In genomic region chr6:25889877-25890853, GRCh38 we compare ENCODE assay signal across 9 cellular contexts. TPM values are rescaled to one million over a fixed set of nuclear protein-coding genes. Genes with fewer than 3 reads are reported as not detected.
DNase-seq lines count a peak whose midpoint lies in the region; ATAC-seq and TF ChIP-seq lines count a peak whose summit lies in the region.
"Had no signal": no experiment of that assay in that cellular context is flagged by ENCODE, and none has a peak within 500 bp of the region (broad histone marks: within the 10 kb centered on the region; RNA-seq: fewer than 3 reads in every experiment).

No MANE protein-coding gene starts in this region.

- H3K4me3 Mint-ChIP-seq in naive thymus-derived CD4-positive, alpha-beta T cell = no peak overlapping the region
- H3K4me3 Mint-ChIP-seq: memory B cell had no signal

- intact Hi-C loops in PC-9 (cut with micrococcal nuclease; ENCODE audit: unreplicated experiment) (loop anchor here (1.0 to 2.0 kb wide), 6 partner anchors 113 to 667 kb away; no protein-coding TSS in a partner anchor), vagina (cut with DNase I) (no loop called here)
- intact Hi-C loops in naive thymus-derived CD4-positive, alpha-beta T cell (cut with micrococcal nuclease) = loop anchor here (1.0 kb wide), 4 partner anchors 102 to 667 kb away; no protein-coding TSS in a partner anchor

- H3K27me3 ChIP-seq in Karpas-422 (ENCODE audit: low read length) (no peaks in the 10 kb centered on the region), PC-9 (ENCODE audit: insufficient read depth, low read depth) (no peaks in the 10 kb centered on the region), vagina (no peaks in the 10 kb centered on the region)
- H3K27me3 ChIP-seq in naive thymus-derived CD4-positive, alpha-beta T cell (ENCODE audit: control insufficient read depth in 2 of 2, insufficient read depth in 2 of 2, low read length in 2 of 2) = no peaks in the 10 kb centered on the region

- H3K4me1 ChIP-seq in Karpas-422 (ENCODE audit: low read length) = no peaks in the 10 kb centered on the region
- H3K4me1 ChIP-seq in PC-9 (replicated peaks; ENCODE audit: insufficient read depth) = no peaks in the 10 kb centered on the region
- no peaks in the 10 kb centered on the region for H3K4me1 ChIP-seq in naive thymus-derived CD4-positive, alpha-beta T cell (ENCODE audit: control insufficient read depth in 2 of 2, insufficient read depth in 2 of 2, low read length in 2 of 2)
- H3K4me1 ChIP-seq in vagina = no peaks in the 10 kb centered on the region

- H2AFZ ChIP-seq in Karpas-422 (ENCODE audit: low read length) (no peak overlapping the region), PC-9 (no peak overlapping the region)

- TF ChIP-seq CTCF in PC-9 (conservative IDR thresholded peaks at IDR 0.05) (peak; percentile 72), vagina (IDR thresholded peaks at IDR 0.05) (peak in 1 of 3 experiments; percentile 18)

- DNase-seq in DMS53 (lab: John Stamatoyannopoulos, UW) (peak; percentile 74), Karpas-422 (peak; percentile 45), PC-9 (peak; percentile 42), erythroblast (lab: John Stamatoyannopoulos, UW) (peak; percentile 4 to 50), vagina (ENCODE audit: extremely low spot score in 2 of 2) (no peak)
- DNase-seq in naive thymus-derived CD4-positive, alpha-beta T cell = peak in 3 of 9 donors; percentile 7 to 14 (median 11)
- no peak for DNase-seq in NK-92 treated with Interleukin-12 subunit alpha and Interleukin-12 subunit beta, amount 100 ng/mL, for 24 hours (lab: John Stamatoyannopoulos, UW)

- peak; percentile 44 for ATAC-seq in naive thymus-derived CD4-positive, alpha-beta T cell
- no peak for ATAC-seq in HG03442 (IDR thresholded peaks at IDR 0.05; ENCODE audit: unreplicated experiment)

- H3K9me3 ChIP-seq in Karpas-422 (ENCODE audit: low read length) (no peaks in the 10 kb centered on the region), PC-9 (ENCODE audit: insufficient read depth, low read depth) (0 out of 2 replicates have a peak, but pooled peaks cover 2% of the 10 kb centered on the region), vagina (no peaks in the 10 kb centered on the region)
- no peaks in the 10 kb centered on the region for H3K9me3 ChIP-seq in naive thymus-derived CD4-positive, alpha-beta T cell (ENCODE audit: control insufficient read depth in 2 of 3, low read length in 3 of 3)

- H3K27ac ChIP-seq in Karpas-422 (ENCODE audit: low read length) (no peak overlapping the region), PC-9 (no peak overlapping the region), vagina (no peak overlapping the region)
- H3K27ac ChIP-seq in naive thymus-derived CD4-positive, alpha-beta T cell (ENCODE audit: low read depth, low read length) = no peak overlapping the region

- H3K9me3 Mint-ChIP-seq in naive thymus-derived CD4-positive, alpha-beta T cell = no peaks in the 10 kb centered on the region

- BruUV-seq in PC-9 (replicated peaks; lab: Mats Ljungman, UMichigan) = no TSS peak

- peaks cover 0 to 3% (median 0%) of the 10 kb centered on the region in 5 donors for H3K36me3 Mint-ChIP-seq in naive thymus-derived CD4-positive, alpha-beta T cell
- H3K36me3 Mint-ChIP-seq: memory B cell had no signal

- H3K36me3 ChIP-seq in Karpas-422 (ENCODE audit: insufficient read depth, low read length) = no peaks in the 10 kb centered on the region
- no peaks in the 10 kb centered on the region for H3K36me3 ChIP-seq in PC-9 (ENCODE audit: low read depth)
- no peaks in the 10 kb centered on the region for H3K36me3 ChIP-seq in naive thymus-derived CD4-positive, alpha-beta T cell (ENCODE audit: control insufficient read depth in 2 of 3, insufficient read depth in 3 of 3, low read length in 3 of 3)
- no peaks in the 10 kb centered on the region for H3K36me3 ChIP-seq in vagina

- H3K79me2 ChIP-seq in Karpas-422 (ENCODE audit: low read length) = no peaks in the 10 kb centered on the region
- no peaks in the 10 kb centered on the region for H3K79me2 ChIP-seq in PC-9 (ENCODE audit: low read depth)

- H3K4me1 Mint-ChIP-seq in naive thymus-derived CD4-positive, alpha-beta T cell = peaks cover 0 to 1% (median 0%) of the 10 kb centered on the region in 7 donors
- H3K4me1 Mint-ChIP-seq: memory B cell had no signal

- POLR2A ChIA-PET in PC-9 (lab: Charles Lee; ENCODE audit: unreplicated experiment) = interaction anchor here (0.5 to 0.6 kb wide), 2 partner anchors 62 to 299 kb away, joined by 3 to 9 read pairs; no protein-coding TSS in a partner anchor
- POLR2A ChIA-PET in naive thymus-derived CD4-positive, alpha-beta T cell (lab: Charles Lee) = no interaction called here

- H3F3A ChIP-seq in PC-9 (ENCODE audit: insufficient read depth, low read depth) = no peaks in the 10 kb centered on the region

- CTCF ChIA-PET in PC-9 (lab: Charles Lee) = interaction anchor here (0.7 to 1.0 kb wide), 2 partner anchors 8 to 172 kb away, joined by 3 to 4 read pairs; no protein-coding TSS in a partner anchor
- CTCF ChIA-PET in naive thymus-derived CD4-positive, alpha-beta T cell (lab: Charles Lee) = interaction anchor here (0.6 to 1.7 kb wide), 2 partner anchors 10 to 302 kb away, joined by 4 to 7 read pairs; no protein-coding TSS in a partner anchor

- H3K4me3 ChIP-seq in Karpas-422 (ENCODE audit: low read length) (no peak overlapping the region), PC-9 (no peak overlapping the region), vagina (no peak overlapping the region)
- no peak overlapping the region for H3K4me3 ChIP-seq in naive thymus-derived CD4-positive, alpha-beta T cell (ENCODE audit: low read length)

- H4K20me1 ChIP-seq in Karpas-422 (ENCODE audit: insufficient read depth, low read depth, low read length) = no peaks in the 10 kb centered on the region
- H4K20me1 ChIP-seq in PC-9 (ENCODE audit: insufficient read depth) = no peaks in the 10 kb centered on the region

- peaks cover 0 to 14% (median 3%) of the 10 kb centered on the region in 5 donors for H3K27me3 Mint-ChIP-seq in naive thymus-derived CD4-positive, alpha-beta T cell

- no peak overlapping the region for H3K9ac ChIP-seq in Karpas-422 (ENCODE audit: low read length)

- H3K27ac Mint-ChIP-seq in naive thymus-derived CD4-positive, alpha-beta T cell = peak overlapping the region in 1 of 9 donors; percentile 58
- H3K27ac Mint-ChIP-seq: memory B cell had no signal

- no peak for TF ChIP-seq POLR2A in erythroblast (IDR thresholded peaks at IDR 0.05; ENCODE audit: low read length)
- no peak for TF ChIP-seq POLR2A in vagina (IDR thresholded peaks at IDR 0.05)

- H3K4me2 ChIP-seq in Karpas-422 (ENCODE audit: low read depth, low read length, poor library complexity, severe bottlenecking) (no peak overlapping the region), PC-9 (no peak overlapping the region)

- H3K9me2 ChIP-seq in Karpas-422 (replicated peaks; ENCODE audit: insufficient read depth, low read length) (no peaks in the 10 kb centered on the region), PC-9 (ENCODE audit: insufficient read depth) (no peaks in the 10 kb centered on the region)

RNA-seq across cellular contexts. Expression of gene SLC17A3, which starts 16.1 kb away (rescaled TPM):
- total RNA-seq in Karpas-422 (2014; rRNA removed; shearing (Covaris generic); ENCODE audit: low replicate concordance) = not detected in 2 replicates
- total RNA-seq in PC-9 (2021) (not detected in 2 replicates), vagina (not detected)
- under 1 TPM in 1 of 5 experiments, not detected in 4; 0.36 TPM for total RNA-seq in naive thymus-derived CD4-positive, alpha-beta T cell
- not detected for polyA plus RNA-seq in naive thymus-derived CD4-positive, alpha-beta T cell

RNA-seq across cellular contexts. Expression of gene SLC17A2, which starts 40.3 kb away (rescaled TPM):
- total RNA-seq in Karpas-422 (2014; rRNA removed; shearing (Covaris generic); ENCODE audit: low replicate concordance) = not detected in 2 replicates
- total RNA-seq in PC-9 (2021) = not detected in 2 replicates
- total RNA-seq in naive thymus-derived CD4-positive, alpha-beta T cell = under 1 TPM in 1 of 5 experiments, not detected in 4; 0.15 TPM
- not detected for polyA plus RNA-seq in naive thymus-derived CD4-positive, alpha-beta T cell
- not detected for total RNA-seq in vagina

RNA-seq across cellular contexts. Expression of gene SLC17A1, which starts 58.3 kb away (rescaled TPM):
- total RNA-seq in Karpas-422 (2014; rRNA removed; shearing (Covaris generic); ENCODE audit: low replicate concordance) = not detected in 2 replicates
- total RNA-seq in PC-9 (2021) = not detected in 2 replicates
- not detected for total RNA-seq in naive thymus-derived CD4-positive, alpha-beta T cell
- not detected for polyA plus RNA-seq in naive thymus-derived CD4-positive, alpha-beta T cell
- not detected for total RNA-seq in vagina

Comparison
In these comparisons a context has a peak if more than half of its experiments do, and no peak if none do; other contexts are left out.
1. DNase-seq: peak in DMS53 (single experiment), Karpas-422 (single experiment), PC-9 (2 of 2) and erythroblast (2 of 2); none in NK-92 treated with Interleukin-12 subunit alpha and Interleukin-12 subunit beta, amount 100 ng/mL, for 24 hours (single experiment) and vagina (0 of 2).